ENCODE assay signal across 7 cellular contexts in genomic region chr16:71358464-71359031, GRCh38. TPM values are rescaled to one million over a fixed set of nuclear protein-coding genes. Genes with fewer than 3 reads are reported as not detected.
DNase-seq lines count a peak whose midpoint lies in the region; ATAC-seq and TF ChIP-seq lines count a peak whose summit lies in the region.

TSS of gene CALB2 (plus strand) at chr16:71358723. CDS start at chr16:71358793, 70 bp downstream.

- H3K36me3 ChIP-seq in left lung: no peaks in the 10 kb centered on the region

- POLR2A ChIA-PET in HEK293T (lab: Yijun Ruan, JAX): no interaction called here

- intact Hi-C loops in left lung (cut with DNase I): no loop called here

- H3K9me3 ChIP-seq in left lung: no peaks in the 10 kb centered on the region

- CTCF ChIA-PET in HEK293T (lab: Yijun Ruan, JAX): no interaction called here

- peaks cover 0 to 40% of the 10 kb centered on the region in 2 donors for H3K27me3 ChIP-seq in left lung

- no peak within 1 kb of the TSS for H3K4me3 ChIP-seq in left lung

- H3K4me1 ChIP-seq in left lung: peaks cover 0 to 8% of the 10 kb centered on the region in 2 donors

- peak; percentile 99 for ATAC-seq in left lung

- TF ChIP-seq CTCF in GM12873 (IDR thresholded peaks at IDR 0.05; ENCODE audit: insufficient read depth, low read depth, low read length, missing control alignments) (peak; percentile 72), left lung (IDR thresholded peaks at IDR 0.05) (peak; percentile 93 to 95)

- no peak within 1 kb of the TSS for H3K27ac ChIP-seq in left lung

- peak; percentile 85 for DNase-seq in HEK293T (ENCODE audit: extremely low spot score)
- DNase-seq in NCI-H1092 treated with DMSO at 0.1 percent for 48 hours (lab: John Stamatoyannopoulos, UW): peak; percentile 51
- DNase-seq in activated CD4-positive, alpha-beta T cell treated with anti-CD3 and anti-CD28 coated beads for 1 hour: peak; percentile 33
- peak; percentile 79 for DNase-seq in cerebellum (ENCODE audit: low spot score)
- peak in 1 of 2 donors; percentile 87 for DNase-seq in left lung
- DNase-seq in stimulated activated CD4-positive, alpha-beta T cell treated with anti-CD3 and anti-CD28 coated beads, Interleukin-4, amount 100 ng/mL, for 1 hour: peak; percentile 69

TF ChIP-seq in HEK293T, 16 proteins besides CTCF, POLR2A, EP300 and RAD21:
- TF ChIP-seq HDGF (IDR thresholded peaks at IDR 0.05; ENCODE audit: borderline replicate concordance) (no peak), PKNOX1 (IDR thresholded peaks at IDR 0.05) (no peak), CTBP1 (IDR thresholded peaks at IDR 0.05; ENCODE audit: borderline replicate concordance) (no peak), L3MBTL2 (conservative IDR thresholded peaks at IDR 0.05) (no peak), FOXK2 (IDR thresholded peaks at IDR 0.05) (no peak), ARNT (IDR thresholded peaks at IDR 0.05) (no peak), SP1 (IDR thresholded peaks at IDR 0.05) (no peak), NFRKB (IDR thresholded peaks at IDR 0.05) (no peak), BHLHE40 (IDR thresholded peaks at IDR 0.05; ENCODE audit: borderline replicate concordance) (no peak), TARDBP (IDR thresholded peaks at IDR 0.05) (no peak), FOXM1 (IDR thresholded peaks at IDR 0.05; ENCODE audit: borderline replicate concordance) (no peak), ELF4 (IDR thresholded peaks at IDR 0.05) (no peak), FOXA1 (IDR thresholded peaks at IDR 0.05) (no peak), ZNF384 (IDR thresholded peaks at IDR 0.05) (no peak), SUZ12 (IDR thresholded peaks at IDR 0.05) (no peak), LEF1 (IDR thresholded peaks at IDR 0.05; ENCODE audit: borderline replicate concordance) (no peak)
TF ChIP-seq in HEK293T: peak in this region for 0.

RNA-seq across cellular contexts. Expression of gene CALB2, which starts in this region (rescaled TPM):
- 8.3 TPM for total RNA-seq in cerebellum
- under 1 TPM; 0.35 to 0.60 TPM for total RNA-seq in left lung

Comparison
In these comparisons a context has a peak if more than half of its experiments do, and no peak if none do; other contexts are left out.
1. Peak in ATAC-seq in left lung; RNA of the gene not detected or under 1 TPM.